In the genomic region with DNA sequence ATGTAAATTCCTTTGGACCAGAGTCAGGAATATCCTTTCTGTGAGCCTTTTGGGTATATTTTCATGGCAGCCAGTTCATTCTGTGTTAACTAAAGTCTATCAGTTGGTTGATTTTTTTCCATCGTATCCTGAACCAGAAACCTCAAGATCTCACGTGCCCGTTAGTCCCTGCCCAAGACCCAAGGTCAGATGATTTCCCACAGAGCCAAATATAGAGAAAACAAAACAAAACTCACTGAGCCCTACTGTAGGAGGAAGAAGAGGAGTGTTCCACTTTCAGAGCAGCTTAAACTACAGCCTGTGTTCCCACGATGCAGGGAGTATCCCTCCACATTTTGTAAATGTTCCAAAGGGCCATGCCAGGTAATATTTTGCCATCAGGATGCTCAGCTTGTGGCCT, we compare ENCODE assay signal across 14 cellular contexts.
DNase-seq lines count a peak whose midpoint lies in the region; ATAC-seq, FAIRE-seq and TF ChIP-seq lines count a peak whose summit lies in the region.
"Had no signal": no experiment of that assay in that cellular context is flagged by ENCODE, and none has a peak within 500 bp of the region (broad histone marks: within the 10 kb centered on the region; RNA-seq: fewer than 3 reads in every experiment).

No MANE protein-coding gene starts in this region.

- ATAC-seq in HG02763 (IDR thresholded peaks at IDR 0.05; ENCODE audit: unreplicated experiment) (peak; percentile 49), sciatic nerve (peak; percentile 49), GM18511 (IDR thresholded peaks at IDR 0.05; ENCODE audit: unreplicated experiment) (no peak), left cardiac atrium (no peak), GM19467 (IDR thresholded peaks at IDR 0.05; ENCODE audit: unreplicated experiment) (no peak)

- no peaks in the 10 kb centered on the region for H3K36me3 ChIP-seq in OCI-LY7 (ENCODE audit: insufficient read depth, low read length)

- H3K4me3 ChIP-seq in OCI-LY7 (ENCODE audit: low read depth, low read length, poor library complexity, severe bottlenecking), result no peak overlapping the region
- H3K4me3 ChIP-seq: skin epidermis had no signal

- no TSS peak for BruUV-seq in OCI-LY7 (replicated peaks; lab: Mats Ljungman, UMichigan)

- H3K9me2 ChIP-seq in OCI-LY7 (ENCODE audit: insufficient read depth, low read length), result no peaks in the 10 kb centered on the region

- 0 out of 2 replicates have a peak overlapping the region, but pooled peaks have one; percentile 3 for H2AFZ ChIP-seq in OCI-LY7 (ENCODE audit: low read length)

- H3K79me2 ChIP-seq in OCI-LY7 (ENCODE audit: insufficient read depth, low read depth, low read length), result no peaks in the 10 kb centered on the region

- H3K4me1 ChIP-seq in OCI-LY7 (ENCODE audit: insufficient read depth, low read length, poor library complexity, severe bottlenecking), result peaks cover 15% of the 10 kb centered on the region

- 0 out of 2 replicates have a peak, but pooled peaks cover 3% of the 10 kb centered on the region for H3K9me3 ChIP-seq in OCI-LY7 (ENCODE audit: low read length)

- H3K27ac ChIP-seq in OCI-LY7 (ENCODE audit: low read depth, low read length, poor library complexity, severe bottlenecking), result no peak overlapping the region
- H3K27ac ChIP-seq: skin epidermis had no signal

- H4K20me1 ChIP-seq in OCI-LY7 (ENCODE audit: insufficient read depth, low read length), result no peaks in the 10 kb centered on the region

- TF ChIP-seq POLR2A in GM12892 (IDR thresholded peaks at IDR 0.05; ENCODE audit: low read depth, low read length), result no peak

- CTCF ChIA-PET in OCI-LY7 (lab: Charles Lee; ENCODE audit: unreplicated experiment), result no interaction called here

- POLR2A ChIA-PET in OCI-LY7 (lab: Charles Lee), result interaction anchor here (1.0 to 1.4 kb wide), 3 partner anchors 19 to 29 kb away, joined by 3 to 4 read pairs (median 3); no protein-coding TSS in a partner anchor

- peak; percentile 78 for FAIRE-seq in GM12892 (lab: Jason Lieb, UNC)
- FAIRE-seq: endothelial cell of umbilical vein had no signal

- DNase-seq in GM12892 (ENCODE audit: insufficient read length), result no peak
- DNase-seq in OCI-LY7 (ENCODE audit: low spot score), result no peak
- no peak for DNase-seq in sciatic nerve (ENCODE audit: low spot score)
- no peak for DNase-seq in cardiac septum (ENCODE audit: low spot score)
- no peak for DNase-seq in left cardiac atrium
- DNase-seq: activated CD4-positive, alpha-beta memory T cell treated with anti-CD3 and anti-CD28 coated beads for 36 hours; DMS153; NCI-H510A; nucleus accumbens had no signal

- intact Hi-C loops in OCI-LY7 (cut with micrococcal nuclease; ENCODE audit: unreplicated experiment), result no loop called here
- intact Hi-C loops in sciatic nerve (cut with DNase I), result no loop called here
- intact Hi-C loops in cardiac septum (cut with DNase I), result no loop called here
- intact Hi-C loops in left cardiac atrium (cut with DNase I), result no loop called here

- no peak for TF ChIP-seq CTCF in OCI-LY7 (conservative IDR thresholded peaks at IDR 0.05; ENCODE audit: low read length)

- H3K4me2 ChIP-seq in OCI-LY7 (ENCODE audit: low read length), result no peak overlapping the region

Comparison
In these comparisons a context has a peak if more than half of its experiments do, and no peak if none do; other contexts are left out.
1. ATAC-seq: peak in HG02763 (single experiment) and sciatic nerve (single experiment); none in GM18511 (single experiment), left cardiac atrium (0 of 2) and GM19467 (single experiment).